Comparison of ENCODE assay signal across 18 cellular contexts in the genomic region with DNA sequence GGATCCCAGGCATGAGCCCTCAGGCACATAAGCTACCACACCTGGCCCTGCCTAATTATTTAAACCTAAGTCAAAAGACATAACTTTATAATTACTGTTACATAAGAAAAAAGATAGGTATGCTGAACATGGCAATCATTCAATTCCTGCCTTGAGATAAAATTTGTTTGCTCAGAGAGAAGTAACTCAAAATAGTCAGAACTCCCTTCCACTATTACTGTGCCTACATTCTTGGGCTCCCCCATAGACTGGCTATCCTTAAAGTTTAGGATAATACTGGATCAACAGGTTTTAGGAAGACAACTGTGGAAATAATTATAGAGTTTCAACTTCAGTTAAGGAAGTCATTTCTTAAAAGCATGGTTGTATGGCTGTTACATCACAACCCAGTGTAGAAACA. TPM values are rescaled to one million over a fixed set of nuclear protein-coding genes. Genes with fewer than 3 reads are reported as not detected.
DNase-seq lines count a peak whose midpoint lies in the region; ATAC-seq lines count a peak whose summit lies in the region.
"Had no signal": no experiment of that assay in that cellular context is flagged by ENCODE, and none has a peak within 500 bp of the region (broad histone marks: within the 10 kb centered on the region; RNA-seq: fewer than 3 reads in every experiment).

No MANE protein-coding gene starts in this region.

- no peaks in the 10 kb centered on the region for H3K9me3 Mint-ChIP-seq in activated T-cell treated with anti-CD3 and anti-CD28 coated beads, Interleukin-2, amount 50 U/mL, for 24 hours
- H3K9me3 Mint-ChIP-seq in activated T-helper 17 cell treated with anti-CD3 and anti-CD28 coated beads, Interleukin-2, amount 50 U/mL, for 72 hours = no peaks in the 10 kb centered on the region
- no peaks in the 10 kb centered on the region for H3K9me3 Mint-ChIP-seq in stimulated activated effector memory CD8-positive, alpha-beta T cell treated with anti-CD3 and anti-CD28 coated beads, Interleukin-12 subunit alpha, Interleukin-12 subunit beta, amount 100 ng/mL, for 72 hours
- H3K9me3 Mint-ChIP-seq: CD4-positive, alpha-beta memory T cell; HFFc6 had no signal

- H3K27ac Mint-ChIP-seq in activated T-cell treated with anti-CD3 and anti-CD28 coated beads, Interleukin-2, amount 50 U/mL, for 24 hours = peak overlapping the region; percentile 52
- peak overlapping the region; percentile 25 for H3K27ac Mint-ChIP-seq in activated T-helper 17 cell treated with anti-CD3 and anti-CD28 coated beads, Interleukin-2, amount 50 U/mL, for 72 hours
- H3K27ac Mint-ChIP-seq in stimulated activated effector memory CD8-positive, alpha-beta T cell treated with anti-CD3 and anti-CD28 coated beads, Interleukin-12 subunit alpha, Interleukin-12 subunit beta, amount 100 ng/mL, for 72 hours = peak overlapping the region; percentile 17

- H3K27me3 Mint-ChIP-seq in activated T-cell treated with anti-CD3 and anti-CD28 coated beads, Interleukin-2, amount 50 U/mL, for 24 hours = no peaks in the 10 kb centered on the region
- no peaks in the 10 kb centered on the region for H3K27me3 Mint-ChIP-seq in activated T-helper 17 cell treated with anti-CD3 and anti-CD28 coated beads, Interleukin-2, amount 50 U/mL, for 72 hours
- H3K27me3 Mint-ChIP-seq: CD4-positive, alpha-beta memory T cell had no signal

- peaks cover 73% of the 10 kb centered on the region for H3K36me3 Mint-ChIP-seq in activated T-cell treated with anti-CD3 and anti-CD28 coated beads, Interleukin-2, amount 50 U/mL, for 24 hours (ENCODE audit: low read depth)
- H3K36me3 Mint-ChIP-seq in activated T-helper 17 cell treated with anti-CD3 and anti-CD28 coated beads, Interleukin-2, amount 50 U/mL, for 72 hours (ENCODE audit: low read depth) = peaks cover 55% of the 10 kb centered on the region
- peaks cover 15% of the 10 kb centered on the region for H3K36me3 Mint-ChIP-seq in stimulated activated effector memory CD8-positive, alpha-beta T cell treated with anti-CD3 and anti-CD28 coated beads, Interleukin-12 subunit alpha, Interleukin-12 subunit beta, amount 100 ng/mL, for 72 hours

- no peak overlapping the region for H3K4me3 Mint-ChIP-seq in activated T-cell treated with anti-CD3 and anti-CD28 coated beads, Interleukin-2, amount 50 U/mL, for 24 hours
- no peak overlapping the region for H3K4me3 Mint-ChIP-seq in activated T-helper 17 cell treated with anti-CD3 and anti-CD28 coated beads, Interleukin-2, amount 50 U/mL, for 72 hours
- no peak overlapping the region for H3K4me3 Mint-ChIP-seq in stimulated activated effector memory CD8-positive, alpha-beta T cell treated with anti-CD3 and anti-CD28 coated beads, Interleukin-12 subunit alpha, Interleukin-12 subunit beta, amount 100 ng/mL, for 72 hours
- H3K4me3 Mint-ChIP-seq: CD4-positive, alpha-beta memory T cell; HFFc6 had no signal

- DNase-seq in activated T-cell treated with anti-CD3 and anti-CD28 coated beads, Interleukin-2, amount 50 U/mL, for 24 hours = no peak
- no peak for DNase-seq in activated T-cell treated with anti-CD3 and anti-CD28 coated beads, Interleukin-2, amount 50 U/mL, for 48 hours
- no peak for DNase-seq in stimulated activated effector memory CD8-positive, alpha-beta T cell treated with anti-CD3 and anti-CD28 coated beads, Interleukin-12 subunit alpha, Interleukin-12 subunit beta, amount 100 ng/mL, for 72 hours (ENCODE audit: low spot score in 2 of 2)
- DNase-seq in DMS153 (lab: John Stamatoyannopoulos, UW) = no peak
- DNase-seq: C1 segment of cervical spinal cord; Calu3; CD4-positive, alpha-beta memory T cell; COR-L47; EL; GDM1; GOT3; HFFc6 had no signal

- no peak for ATAC-seq in activated T-helper 17 cell treated with anti-CD3 and anti-CD28 coated beads, Interleukin-2, amount 50 U/mL, for 72 hours (replicated peaks)
- ATAC-seq in stimulated activated effector memory CD8-positive, alpha-beta T cell treated with anti-CD3 and anti-CD28 coated beads, Interleukin-12 subunit alpha, Interleukin-12 subunit beta, amount 100 ng/mL, for 72 hours = no peak
- ATAC-seq in GM18520 (IDR thresholded peaks at IDR 0.05; ENCODE audit: unreplicated experiment) (no peak), GM21367 (IDR thresholded peaks at IDR 0.05; ENCODE audit: unreplicated experiment) (no peak)
- ATAC-seq: GM12878 had no signal

- peaks cover 34% of the 10 kb centered on the region for H3K4me1 Mint-ChIP-seq in activated T-cell treated with anti-CD3 and anti-CD28 coated beads, Interleukin-2, amount 50 U/mL, for 24 hours (ENCODE audit: low read depth)
- peaks cover 22% of the 10 kb centered on the region for H3K4me1 Mint-ChIP-seq in activated T-helper 17 cell treated with anti-CD3 and anti-CD28 coated beads, Interleukin-2, amount 50 U/mL, for 72 hours
- peaks cover 19% of the 10 kb centered on the region for H3K4me1 Mint-ChIP-seq in stimulated activated effector memory CD8-positive, alpha-beta T cell treated with anti-CD3 and anti-CD28 coated beads, Interleukin-12 subunit alpha, Interleukin-12 subunit beta, amount 100 ng/mL, for 72 hours

RNA-seq across cellular contexts. Expression of a gene that starts 9.9 kb away (rescaled TPM):
- 10 to 100 TPM; 11.3 to 18.5 TPM for total RNA-seq in activated T-helper 17 cell treated with anti-CD3 and anti-CD28 coated beads, Interleukin-2, amount 50 U/mL, for 72 hours

RNA-seq across cellular contexts. Expression of a gene that starts 10.0 kb away (rescaled TPM):
- 10 to 100 TPM; 13.0 to 22.0 TPM for total RNA-seq in activated T-helper 17 cell treated with anti-CD3 and anti-CD28 coated beads, Interleukin-2, amount 50 U/mL, for 72 hours

RNA-seq across cellular contexts. Expression of a gene that starts 43.3 kb away (rescaled TPM):
- total RNA-seq in activated T-helper 17 cell treated with anti-CD3 and anti-CD28 coated beads, Interleukin-2, amount 50 U/mL, for 72 hours = not detected
- total RNA-seq: A172; A673; Calu3; CD4-positive, alpha-beta memory T cell; GM12878; HFFc6 had no signal

RNA-seq across cellular contexts. Expression of a gene that starts 54.9 kb away (rescaled TPM):
- total RNA-seq in activated T-helper 17 cell treated with anti-CD3 and anti-CD28 coated beads, Interleukin-2, amount 50 U/mL, for 72 hours = 10 to 100 TPM; 16.6 to 24.7 TPM
